Comparison of ENCODE assay signal across 14 cellular contexts in genomic region chr3:100641471-100642032, GRCh38. TPM values are rescaled to one million over a fixed set of nuclear protein-coding genes. Genes with fewer than 3 reads are reported as not detected.
DNase-seq lines count a peak whose midpoint lies in the region; ATAC-seq and TF ChIP-seq lines count a peak whose summit lies in the region.
"Had no signal": no experiment of that assay in that cellular context is flagged by ENCODE, and none has a peak within 500 bp of the region (broad histone marks: within the 10 kb centered on the region; RNA-seq: fewer than 3 reads in every experiment).

No MANE protein-coding gene starts in this region.

- H3K27ac ChIP-seq in lower lobe of right lung: no peak overlapping the region
- H3K27ac ChIP-seq: epithelial cell of prostate, tibial artery had no signal

- H3K27me3 Mint-ChIP-seq in stimulated activated naive CD8-positive, alpha-beta T cell treated with anti-CD3 and anti-CD28 coated beads, Interleukin-15, amount 100 ng/mL, for 72 hours: peaks cover 13% of the 10 kb centered on the region
- H3K27me3 Mint-ChIP-seq in activated naive CD4-positive, alpha-beta T cell treated with anti-CD3 and anti-CD28 coated beads for 36 hours (ENCODE audit: low read depth): peaks cover 7% of the 10 kb centered on the region
- H3K27me3 Mint-ChIP-seq in activated CD4-positive, alpha-beta T cell treated with anti-CD3 and anti-CD28 coated beads for 36 hours: peaks cover 8% of the 10 kb centered on the region

- H3K9me3 Mint-ChIP-seq in stimulated activated naive CD8-positive, alpha-beta T cell treated with anti-CD3 and anti-CD28 coated beads, Interleukin-15, amount 100 ng/mL, for 72 hours: no peaks in the 10 kb centered on the region
- no peaks in the 10 kb centered on the region for H3K9me3 Mint-ChIP-seq in activated naive CD4-positive, alpha-beta T cell treated with anti-CD3 and anti-CD28 coated beads for 36 hours
- no peaks in the 10 kb centered on the region for H3K9me3 Mint-ChIP-seq in activated CD4-positive, alpha-beta T cell treated with anti-CD3 and anti-CD28 coated beads for 36 hours (ENCODE audit: low read depth)

- POLR2A ChIA-PET in activated CD4-positive, alpha-beta T cell treated with anti-CD3 and anti-CD28 coated beads for 36 hours (lab: Charles Lee): no interaction called here

- ATAC-seq in stimulated activated naive CD8-positive, alpha-beta T cell treated with anti-CD3 and anti-CD28 coated beads, Interleukin-15, amount 100 ng/mL, for 72 hours: peak; percentile 39
- ATAC-seq in stimulated activated naive CD8-positive, alpha-beta T cell treated with anti-CD3 and anti-CD28 coated beads, Interleukin-15, Interleukin-2, amounts not matched to agents 100 U/mL and 50 U/mL, for 24 hours: no peak
- peak; percentile 78 for ATAC-seq in HG02973 (IDR thresholded peaks at IDR 0.05; ENCODE audit: unreplicated experiment)
- no peak for ATAC-seq in activated CD4-positive, alpha-beta T cell treated with anti-CD3 and anti-CD28 coated beads for 36 hours
- no peak for ATAC-seq in lower lobe of right lung

- TF ChIP-seq CTCF in lower lobe of right lung (IDR thresholded peaks at IDR 0.05): no peak

- CTCF ChIA-PET in activated naive CD4-positive, alpha-beta T cell treated with anti-CD3 and anti-CD28 coated beads for 36 hours (lab: Charles Lee): no interaction called here
- CTCF ChIA-PET in activated CD4-positive, alpha-beta T cell treated with anti-CD3 and anti-CD28 coated beads for 36 hours (lab: Charles Lee): no interaction called here

- H3K4me3 Mint-ChIP-seq in stimulated activated naive CD8-positive, alpha-beta T cell treated with anti-CD3 and anti-CD28 coated beads, Interleukin-15, amount 100 ng/mL, for 72 hours: no peak overlapping the region
- H3K4me3 Mint-ChIP-seq in activated naive CD4-positive, alpha-beta T cell treated with anti-CD3 and anti-CD28 coated beads for 36 hours: no peak overlapping the region
- no peak overlapping the region for H3K4me3 Mint-ChIP-seq in activated CD4-positive, alpha-beta T cell treated with anti-CD3 and anti-CD28 coated beads for 36 hours

- H3K4me1 Mint-ChIP-seq in stimulated activated naive CD8-positive, alpha-beta T cell treated with anti-CD3 and anti-CD28 coated beads, Interleukin-15, amount 100 ng/mL, for 72 hours: peaks cover 9% of the 10 kb centered on the region
- H3K4me1 Mint-ChIP-seq in activated naive CD4-positive, alpha-beta T cell treated with anti-CD3 and anti-CD28 coated beads for 36 hours (ENCODE audit: low read depth): no peaks in the 10 kb centered on the region
- H3K4me1 Mint-ChIP-seq in activated CD4-positive, alpha-beta T cell treated with anti-CD3 and anti-CD28 coated beads for 36 hours: peaks cover 3% of the 10 kb centered on the region

- no peak overlapping the region for H3K4me3 ChIP-seq in lower lobe of right lung
- H3K4me3 ChIP-seq: tibial artery had no signal

- H3K27ac Mint-ChIP-seq in stimulated activated naive CD8-positive, alpha-beta T cell treated with anti-CD3 and anti-CD28 coated beads, Interleukin-15, amount 100 ng/mL, for 72 hours: no peak overlapping the region
- H3K27ac Mint-ChIP-seq in activated naive CD4-positive, alpha-beta T cell treated with anti-CD3 and anti-CD28 coated beads for 36 hours: no peak overlapping the region
- no peak overlapping the region for H3K27ac Mint-ChIP-seq in activated CD4-positive, alpha-beta T cell treated with anti-CD3 and anti-CD28 coated beads for 36 hours

- no peaks in the 10 kb centered on the region for H3K36me3 ChIP-seq in lower lobe of right lung
- H3K36me3 ChIP-seq: tibial artery had no signal

- peaks cover 3% of the 10 kb centered on the region for H3K4me1 ChIP-seq in lower lobe of right lung
- H3K4me1 ChIP-seq: tibial artery had no signal

- no peaks in the 10 kb centered on the region for H3K27me3 ChIP-seq in lower lobe of right lung (ENCODE audit: low read depth)
- H3K27me3 ChIP-seq: tibial artery had no signal

- H3K9me3 ChIP-seq in lower lobe of right lung: no peaks in the 10 kb centered on the region
- H3K9me3 ChIP-seq: tibial artery had no signal

- H3K36me3 Mint-ChIP-seq in activated naive CD4-positive, alpha-beta T cell treated with anti-CD3 and anti-CD28 coated beads for 36 hours (ENCODE audit: low read depth): no peaks in the 10 kb centered on the region
- no peaks in the 10 kb centered on the region for H3K36me3 Mint-ChIP-seq in activated CD4-positive, alpha-beta T cell treated with anti-CD3 and anti-CD28 coated beads for 36 hours (ENCODE audit: low read depth)

- intact Hi-C loops in activated naive CD4-positive, alpha-beta T cell treated with anti-CD3 and anti-CD28 coated beads for 36 hours (cut with micrococcal nuclease): no loop called here
- intact Hi-C loops in activated CD4-positive, alpha-beta T cell treated with anti-CD3 and anti-CD28 coated beads for 36 hours (cut with DNase I, micrococcal nuclease): no loop called here
- intact Hi-C loops in lower lobe of right lung (cut with DNase I): no loop called here

- DNase-seq in stimulated activated naive CD8-positive, alpha-beta T cell treated with anti-CD3 and anti-CD28 coated beads, Interleukin-15, amount 100 ng/mL, for 72 hours: no peak
- no peak for DNase-seq in stimulated activated naive CD8-positive, alpha-beta T cell treated with anti-CD3 and anti-CD28 coated beads, Interleukin-15, Interleukin-2, amounts not matched to agents 100 U/mL and 50 U/mL, for 24 hours
- DNase-seq in NOMO-1 (lab: John Stamatoyannopoulos, UW; ENCODE audit: unreplicated experiment in 2 of 2): peak; percentile 50 to 66
- no peak for DNase-seq in activated naive CD4-positive, alpha-beta T cell treated with anti-CD3 and anti-CD28 coated beads for 36 hours
- DNase-seq in activated CD4-positive, alpha-beta T cell treated with anti-CD3 and anti-CD28 coated beads for 36 hours: no peak
- no peak for DNase-seq in UCSD-AML1 (lab: John Stamatoyannopoulos, UW; ENCODE audit: unreplicated experiment)
- no peak for DNase-seq in lower lobe of right lung
- DNase-seq: IMR-90; NCI-H2227 treated with DMSO at 0.1 percent for 48 hours; stimulated activated CD4-positive, alpha-beta T cell treated with anti-CD3 and anti-CD28 coated beads, Interleukin-4, amount 100 ng/mL, for 4 hours; tibial artery had no signal

RNA-seq across cellular contexts. Expression of gene ADGRG7, which starts 32.2 kb away (rescaled TPM):
- not detected for total RNA-seq in activated naive CD4-positive, alpha-beta T cell treated with anti-CD3 and anti-CD28 coated beads for 36 hours
- total RNA-seq in activated CD4-positive, alpha-beta T cell treated with anti-CD3 and anti-CD28 coated beads for 36 hours: not detected
- total RNA-seq in lower lobe of right lung: not detected
- total RNA-seq: activated CD8-positive, alpha-beta memory T cell treated with anti-CD3 and anti-CD28 coated beads for 36 hours; IMR-90 had no signal

Comparison
In these comparisons a context has a peak if more than half of its experiments do, and no peak if none do; other contexts are left out.
1. ATAC-seq: peak in stimulated activated naive CD8-positive, alpha-beta T cell treated with anti-CD3 and anti-CD28 coated beads, Interleukin-15, amount 100 ng/mL, for 72 hours (single experiment) and HG02973 (single experiment); none in stimulated activated naive CD8-positive, alpha-beta T cell treated with anti-CD3 and anti-CD28 coated beads, Interleukin-15, Interleukin-2, amounts not matched to agents 100 U/mL and 50 U/mL, for 24 hours (single experiment), activated CD4-positive, alpha-beta T cell treated with anti-CD3 and anti-CD28 coated beads for 36 hours (single experiment) and lower lobe of right lung (0 of 2).
2. DNase-seq: peak in NOMO-1 (2 of 2); none in stimulated activated naive CD8-positive, alpha-beta T cell treated with anti-CD3 and anti-CD28 coated beads, Interleukin-15, amount 100 ng/mL, for 72 hours (0 of 2), stimulated activated naive CD8-positive, alpha-beta T cell treated with anti-CD3 and anti-CD28 coated beads, Interleukin-15, Interleukin-2, amounts not matched to agents 100 U/mL and 50 U/mL, for 24 hours (single experiment), activated naive CD4-positive, alpha-beta T cell treated with anti-CD3 and anti-CD28 coated beads for 36 hours (single experiment), activated CD4-positive, alpha-beta T cell treated with anti-CD3 and anti-CD28 coated beads for 36 hours (single experiment), UCSD-AML1 (single experiment) and lower lobe of right lung (single experiment).